ENCODE assay signal across 20 cellular contexts in the genomic region with DNA sequence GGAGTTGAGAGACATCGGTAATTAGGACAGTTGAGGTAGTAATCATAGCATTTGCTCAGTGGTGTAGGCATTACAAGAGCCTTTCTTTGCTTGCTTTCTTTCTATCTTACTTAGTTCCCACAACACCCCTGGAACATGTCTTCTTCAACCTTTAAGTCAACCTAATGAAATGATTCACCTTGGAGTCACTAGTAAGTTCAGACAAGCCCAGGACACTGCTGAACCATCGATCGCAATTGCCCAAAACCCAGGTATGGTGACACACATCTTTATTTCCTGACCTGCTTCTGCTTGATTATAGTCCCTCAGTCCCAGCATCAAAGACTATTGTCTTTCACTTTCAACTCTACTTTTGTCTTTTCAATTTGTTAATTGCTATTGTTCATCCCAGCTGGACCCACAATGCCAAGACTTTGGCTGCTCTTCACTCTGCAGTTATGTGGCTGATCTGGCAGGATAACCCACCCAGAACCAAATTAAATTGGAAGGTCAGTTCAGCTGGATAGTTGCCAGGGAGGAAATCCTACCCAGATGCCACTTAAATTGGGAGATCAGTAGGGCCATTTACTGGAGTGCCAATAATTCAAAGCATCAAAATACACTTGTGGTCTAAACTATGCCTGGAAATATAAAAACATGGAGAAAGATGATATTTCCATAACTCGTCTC.
"Had no signal": no experiment of that assay in that cellular context is flagged by ENCODE, and none has a peak within 500 bp of the region (broad histone marks: within the 10 kb centered on the region; RNA-seq: fewer than 3 reads in every experiment).

No MANE protein-coding gene starts in this region.

- H3K27me3 ChIP-seq: cardiac muscle cell, gastroesophageal sphincter, right atrium auricular region, vagina had no signal

- DNase-seq: activated CD4-positive, alpha-beta T cell treated with anti-CD3 and anti-CD28 coated beads for 48 hours; activated CD4-positive, CD25-positive, alpha-beta regulatory T cell; activated CD8-positive, alpha-beta T cell treated with anti-CD3 and anti-CD28 coated beads, Interleukin-2, amount 10 ng/mL, durations not matched to agents 7 days and 5 days; activated gamma-delta T cell; activated naive CD4-positive, alpha-beta T cell treated with anti-CD3 and anti-CD28 coated beads, Interleukin-2, amount 50 U/mL, for 16 hours; activated naive CD8-positive, alpha-beta T cell treated with anti-CD3 and anti-CD28 coated beads, Interleukin-2, amount 50 U/mL, for 24 hours; cortex of kidney; endodermal cell; heart left ventricle; islet precursor cell; left cardiac atrium; psoas muscle; stimulated activated CD4-positive, alpha-beta T cell treated with anti-CD3 and anti-CD28 coated beads, Interleukin-4, amount 100 ng/mL, for 24 hours; stimulated activated naive CD4-positive, alpha-beta T cell treated with Interleukin-2 at 50 U/mL for 16 hours had no signal

- H3K4me3 ChIP-seq: cardiac muscle cell, gastroesophageal sphincter, heart left ventricle, psoas muscle, right atrium auricular region, thoracic aorta, vagina had no signal

- ATAC-seq: activated CD8-positive, alpha-beta T cell treated with anti-CD3 and anti-CD28 coated beads, Interleukin-2, amount 10 ng/mL, durations not matched to agents 7 days and 5 days; activated naive CD8-positive, alpha-beta T cell treated with anti-CD3 and anti-CD28 coated beads, Interleukin-2, amount 50 U/mL, for 24 hours; gastroesophageal sphincter; heart left ventricle; left cardiac atrium; natural killer cell treated with Interleukin-12 subunit alpha and Interleukin-12 subunit beta and Interleukin-15 and Interleukin-18, amount 100 ng/mL, for 72 hours; psoas muscle had no signal

- H3K36me3 ChIP-seq: cardiac muscle cell, gastroesophageal sphincter, heart left ventricle, right atrium auricular region, thoracic aorta, vagina had no signal
